12 cellular contexts compared by ENCODE assay signal in the genomic region with DNA sequence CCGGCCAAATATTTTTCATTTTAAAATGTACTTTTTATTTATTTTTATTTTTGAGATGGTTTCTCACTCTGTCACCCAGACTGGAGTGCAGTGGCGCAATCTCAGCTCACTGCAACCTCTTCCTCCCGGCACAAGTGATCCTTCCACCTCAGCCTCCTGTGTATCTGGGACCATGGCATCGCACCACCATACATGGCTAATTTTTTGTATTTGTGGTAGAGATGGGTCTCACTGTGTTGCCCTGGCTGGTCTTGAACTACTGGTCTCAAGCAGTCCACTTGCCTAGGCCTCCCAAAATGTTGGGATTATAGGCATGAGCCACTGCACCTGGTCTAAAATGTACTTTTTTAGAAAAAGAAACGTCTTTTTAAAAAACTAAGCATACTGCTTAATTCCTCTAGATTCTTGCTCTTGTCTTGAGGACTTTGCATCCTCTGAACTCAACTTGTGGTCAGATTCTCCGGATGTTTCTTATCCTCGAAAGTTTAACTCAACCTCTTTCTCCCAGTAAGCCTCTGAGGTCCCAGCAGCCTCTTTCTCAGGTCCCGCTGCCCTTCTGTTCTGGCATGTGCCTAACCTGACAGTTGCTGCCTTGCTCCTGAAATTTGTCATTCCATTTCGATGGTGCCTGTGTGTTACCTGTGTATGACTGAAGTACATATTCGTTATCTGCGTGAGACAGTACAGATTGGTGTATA.
DNase-seq lines count a peak whose midpoint lies in the region; ATAC-seq and TF ChIP-seq lines count a peak whose summit lies in the region.
"Had no signal": no experiment of that assay in that cellular context is flagged by ENCODE, and none has a peak within 500 bp of the region (broad histone marks: within the 10 kb centered on the region; RNA-seq: fewer than 3 reads in every experiment).

No MANE protein-coding gene starts in this region.

- CTCF ChIA-PET in CD4-positive, alpha-beta T cell (lab: Charles Lee), result no interaction called here

- H3K9me3 ChIP-seq in BLaER1 treated with 17β-estradiol and CSF1 and Interleukin-3, amounts not matched to agents 10 nM and 100 nM (replicated peaks in 1 of 11), result peaks cover 0 to 17% (median 10%) of the 10 kb centered on the region in 11 experiments; a peak in 12 of 22 replicates
- no peaks in the 10 kb centered on the region for H3K9me3 ChIP-seq in RWPE2 (ENCODE audit: severe bottlenecking)
- no peaks in the 10 kb centered on the region for H3K9me3 ChIP-seq in fibroblast of lung (ENCODE audit: control insufficient read depth, insufficient read depth, low read depth, low read length)
- H3K9me3 ChIP-seq in osteoblast (ENCODE audit: low read depth, low read length), result no peaks in the 10 kb centered on the region
- no peaks in the 10 kb centered on the region for H3K9me3 ChIP-seq in CD4-positive, alpha-beta T cell (ENCODE audit: control insufficient read depth, low read length)

- peaks cover 90 to 99% (median 96%) of the 10 kb centered on the region in 10 experiments for H3K4me1 ChIP-seq in BLaER1 treated with 17β-estradiol and CSF1 and Interleukin-3, amounts not matched to agents 10 nM and 100 nM
- H3K4me1 ChIP-seq in RWPE2 (ENCODE audit: insufficient read depth, poor library complexity, severe bottlenecking) (peaks cover 83% of the 10 kb centered on the region), fibroblast of lung (ENCODE audit: control insufficient read depth, extremely low read depth, insufficient read depth, low read length) (peaks cover 37% of the 10 kb centered on the region), osteoblast (ENCODE audit: insufficient read depth, low read length) (peaks cover 95% of the 10 kb centered on the region)

- H3K4me1 Mint-ChIP-seq in CD4-positive, alpha-beta T cell (ENCODE audit: low read depth), result peaks cover 10% of the 10 kb centered on the region

- no peaks in the 10 kb centered on the region for H3K9me3 Mint-ChIP-seq in CD4-positive, alpha-beta T cell

- H3K4me3 ChIP-seq in BLaER1 treated with 17β-estradiol and CSF1 and Interleukin-3, amounts not matched to agents 10 nM and 100 nM, result no peak overlapping the region
- H3K4me3 ChIP-seq in RWPE2 (ENCODE audit: severe bottlenecking) (no peak overlapping the region), fibroblast of lung (replicated peaks in 1 of 4; ENCODE audit: control extremely low read depth in 1 of 4, insufficient read depth in 1 of 4, low read depth in 3 of 4, low read length in 4 of 4) (no peak overlapping the region), osteoblast (ENCODE audit: insufficient read depth, low read length) (no peak overlapping the region)

- peak overlapping the region in 9 of 11 experiments; percentile 9 to 77 (median 72); a peak in 14 of 22 replicates for H3K9ac ChIP-seq in BLaER1 treated with 17β-estradiol and CSF1 and Interleukin-3, amounts not matched to agents 10 nM and 100 nM
- no peak overlapping the region for H3K9ac ChIP-seq in fibroblast of lung (ENCODE audit: insufficient read depth, low read length)

- no peak for ATAC-seq in RWPE2 (ENCODE audit: low read depth)
- ATAC-seq in CD4-positive, alpha-beta T cell (ENCODE audit: poor library complexity), result no peak
- no peak for ATAC-seq in GM18861 (IDR thresholded peaks at IDR 0.05; ENCODE audit: unreplicated experiment)
- ATAC-seq: left cardiac atrium had no signal

- no peak overlapping the region for H3K4me3 Mint-ChIP-seq in CD4-positive, alpha-beta T cell

- H3K27me3 ChIP-seq in BLaER1 treated with 17β-estradiol and CSF1 and Interleukin-3, amounts not matched to agents 10 nM and 100 nM, result no peaks in the 10 kb centered on the region
- no peaks in the 10 kb centered on the region for H3K27me3 ChIP-seq in RWPE2 (ENCODE audit: insufficient read depth, poor library complexity, severe bottlenecking)
- H3K27me3 ChIP-seq in fibroblast of lung (ENCODE audit: control insufficient read depth, insufficient read depth, low read length), result no peaks in the 10 kb centered on the region
- no peaks in the 10 kb centered on the region for H3K27me3 ChIP-seq in osteoblast (ENCODE audit: insufficient read depth, low read length)
- peaks cover 7% of the 10 kb centered on the region for H3K27me3 ChIP-seq in CD4-positive, alpha-beta T cell (ENCODE audit: control insufficient read depth, insufficient read depth, low read length)

- H3K79me2 ChIP-seq in fibroblast of lung (ENCODE audit: control insufficient read depth, insufficient read depth, low read length) (peaks cover 94% of the 10 kb centered on the region), osteoblast (ENCODE audit: insufficient read depth, low read length) (peaks cover 96% of the 10 kb centered on the region)

- no peaks in the 10 kb centered on the region for H3K36me3 Mint-ChIP-seq in CD4-positive, alpha-beta T cell (ENCODE audit: low read depth)

- DNase-seq in RWPE2 (ENCODE audit: low spot score) (no peak), fibroblast of lung (ENCODE audit: low read depth in 2 of 2) (peak in 1 of 2 donors; percentile 73), osteoblast (ENCODE audit: insufficient read length, low spot score, missing footprints) (no peak), SK-N-DZ (ENCODE audit: low spot score) (no peak), NCI-H345 (lab: John Stamatoyannopoulos, UW) (no peak)
- DNase-seq in CD4-positive, alpha-beta T cell, result no peak
- DNase-seq: activated T-cell treated with anti-CD3 and anti-CD28 coated beads, Interleukin-2, amount 50 U/mL, for 48 hours; effector memory CD4-positive, alpha-beta T cell; head of caudate nucleus; left cardiac atrium had no signal

- peaks cover 0 to 80% (median 26%) of the 10 kb centered on the region in 11 experiments; a peak in 15 of 22 replicates for H4K20me1 ChIP-seq in BLaER1 treated with 17β-estradiol and CSF1 and Interleukin-3, amounts not matched to agents 10 nM and 100 nM
- H4K20me1 ChIP-seq in fibroblast of lung (ENCODE audit: control insufficient read depth, extremely low read depth, insufficient read depth, low read length) (peaks cover 2% of the 10 kb centered on the region), osteoblast (ENCODE audit: insufficient read depth, low read length) (peaks cover 31% of the 10 kb centered on the region)

- TF ChIP-seq CTCF in RWPE2 (IDR thresholded peaks at IDR 0.05; ENCODE audit: poor library complexity, severe bottlenecking) (no peak), fibroblast of lung (conservative IDR thresholded peaks at IDR 0.05 in 1 of 2, IDR thresholded peaks at IDR 0.05 in 1 of 2; ENCODE audit: low read depth in 1 of 2, low read length in 2 of 2) (no peak), osteoblast (IDR thresholded peaks at IDR 0.05; ENCODE audit: extremely low read depth, low read depth, low read length) (no peak)
- no peak for TF ChIP-seq CTCF in CD4-positive, alpha-beta T cell (IDR thresholded peaks at IDR 0.05)

- peak overlapping the region in 10 of 11 experiments; percentile 77 to 91 (median 86); a peak in 20 of 22 replicates for H3K27ac ChIP-seq in BLaER1 treated with 17β-estradiol and CSF1 and Interleukin-3, amounts not matched to agents 10 nM and 100 nM
- H3K27ac ChIP-seq in RWPE2 (ENCODE audit: poor library complexity, severe bottlenecking) (peak overlapping the region; percentile 99), fibroblast of lung (ENCODE audit: insufficient read depth, low read length) (peak overlapping the region; percentile 84), osteoblast (ENCODE audit: low read depth, low read length) (peak overlapping the region; percentile 88)
- H3K27ac ChIP-seq in CD4-positive, alpha-beta T cell (ENCODE audit: low read depth, low read length), result no peak overlapping the region

- POLR2A ChIA-PET in CD4-positive, alpha-beta T cell (lab: Charles Lee), result no interaction called here

- H3K27me3 Mint-ChIP-seq in CD4-positive, alpha-beta T cell, result peaks cover 17% of the 10 kb centered on the region

- no peak overlapping the region for H2AFZ ChIP-seq in fibroblast of lung (ENCODE audit: low read length)
- H2AFZ ChIP-seq in osteoblast (ENCODE audit: low read length), result no peak overlapping the region

- peak overlapping the region; percentile 75 to 92 (median 84) for H3K4me2 ChIP-seq in BLaER1 treated with 17β-estradiol and CSF1 and Interleukin-3, amounts not matched to agents 10 nM and 100 nM
- H3K4me2 ChIP-seq in fibroblast of lung (ENCODE audit: extremely low read depth, insufficient read depth, low read length) (no peak overlapping the region), osteoblast (ENCODE audit: insufficient read depth, low read length) (peak overlapping the region; percentile 7)

- H3K27ac Mint-ChIP-seq in CD4-positive, alpha-beta T cell, result no peak overlapping the region

- H3K36me3 ChIP-seq in BLaER1 treated with 17β-estradiol and CSF1 and Interleukin-3, amounts not matched to agents 10 nM and 100 nM, result peaks cover 0 to 12% (median 0%) of the 10 kb centered on the region in 11 experiments; a peak in 3 of 22 replicates
- H3K36me3 ChIP-seq in RWPE2 (ENCODE audit: low read depth) (no peaks in the 10 kb centered on the region; the same call in 1 of the 2 replicates), fibroblast of lung (ENCODE audit: control insufficient read depth, insufficient read depth, low read length) (no peaks in the 10 kb centered on the region), osteoblast (ENCODE audit: insufficient read depth, low read length) (peaks cover 5% of the 10 kb centered on the region)

- intact Hi-C loops in CD4-positive, alpha-beta T cell (cut with DNase I, micrococcal nuclease), result no loop called here
